Comparison of ENCODE assay signal across 11 cellular contexts in genomic region chr10:101120520-101120883, GRCh38. TPM values are rescaled to one million over a fixed set of nuclear protein-coding genes. Genes with fewer than 3 reads are reported as not detected.
A peak's percentile ranks its signal among the peaks of the same experiment; 100 is the strongest.
DNase-seq lines count a peak whose midpoint lies in the region; ATAC-seq, FAIRE-seq and TF ChIP-seq lines count a peak whose summit lies in the region.
"Had no signal": no experiment of that assay in that cellular context is flagged by ENCODE, and none has a peak within 500 bp of the region (broad histone marks: within the 10 kb centered on the region; RNA-seq: fewer than 3 reads in every experiment).

No MANE protein-coding gene starts in this region.

- H3K4me3 Mint-ChIP-seq in activated CD4-positive, alpha-beta T cell treated with anti-CD3 and anti-CD28 coated beads for 36 hours, result peak overlapping the region; percentile 79

- H3K9ac ChIP-seq in kidney (ENCODE audit: low read length in 2 of 2) (peak overlapping the region in 1 of 2 donors; percentile 12), stomach smooth muscle (ENCODE audit: low read length in 2 of 2) (no peak overlapping the region)

- CTCF ChIA-PET in activated CD4-positive, alpha-beta T cell treated with anti-CD3 and anti-CD28 coated beads for 36 hours (lab: Charles Lee), result interaction anchor here (0.6 to 0.7 kb wide), 2 partner anchors 69 to 104 kb away, joined by 3 read pairs; no protein-coding TSS in a partner anchor

- intact Hi-C loops in activated CD4-positive, alpha-beta T cell treated with anti-CD3 and anti-CD28 coated beads for 36 hours (cut with DNase I, micrococcal nuclease), result no loop called here
- intact Hi-C loops in kidney (cut with DNase I), result no loop called here

- no peak for FAIRE-seq in kidney (lab: Jason Lieb, UNC)
- FAIRE-seq: A204.1, TTC549 had no signal

- H3K4me1 ChIP-seq in kidney (ENCODE audit: control insufficient read depth in 1 of 2, insufficient read depth in 1 of 2, low read depth in 1 of 2, low read length in 2 of 2), result peaks cover 0 to 8% of the 10 kb centered on the region in 2 donors
- H3K4me1 ChIP-seq in stomach smooth muscle (ENCODE audit: control insufficient read depth, insufficient read depth, low read length), result peaks cover 24% of the 10 kb centered on the region

- no peak for ATAC-seq in activated CD4-positive, alpha-beta T cell treated with anti-CD3 and anti-CD28 coated beads for 36 hours
- ATAC-seq in activated naive CD4-positive, alpha-beta T cell treated with anti-CD3 and anti-CD28 coated beads, Interleukin-2, amount 50 U/mL, for 72 hours, result no peak
- no peak for ATAC-seq in GM21723 (IDR thresholded peaks at IDR 0.05; ENCODE audit: unreplicated experiment)

- H3K27ac ChIP-seq in kidney (ENCODE audit: low read depth in 2 of 2, low read length in 2 of 2), result no peak overlapping the region
- no peak overlapping the region for H3K27ac ChIP-seq in stomach smooth muscle (ENCODE audit: low read length)

- H3K36me3 ChIP-seq in kidney (ENCODE audit: control insufficient read depth in 1 of 2, insufficient read depth in 2 of 2, low read length in 2 of 2), result no peaks in the 10 kb centered on the region
- no peaks in the 10 kb centered on the region for H3K36me3 ChIP-seq in stomach smooth muscle (ENCODE audit: control insufficient read depth in 2 of 2, insufficient read depth in 2 of 2, low read length in 2 of 2)

- POLR2A ChIA-PET in activated CD4-positive, alpha-beta T cell treated with anti-CD3 and anti-CD28 coated beads for 36 hours (lab: Charles Lee), result no interaction called here

- TF ChIP-seq CTCF in kidney (IDR thresholded peaks at IDR 0.05; ENCODE audit: borderline replicate concordance, extremely low read depth, insufficient read depth), result no peak

- peaks cover 61 to 65% of the 10 kb centered on the region in 2 donors for H3K27me3 ChIP-seq in stomach smooth muscle (ENCODE audit: control insufficient read depth in 1 of 2, insufficient read depth in 2 of 2, low read length in 2 of 2)

- H3K9me3 ChIP-seq in kidney (ENCODE audit: control insufficient read depth in 1 of 2, low read length in 2 of 2) (no peaks in the 10 kb centered on the region), stomach smooth muscle (ENCODE audit: control insufficient read depth in 2 of 2, low read length in 2 of 2) (no peaks in the 10 kb centered on the region)

- H3K9me3 Mint-ChIP-seq in activated CD4-positive, alpha-beta T cell treated with anti-CD3 and anti-CD28 coated beads for 36 hours (ENCODE audit: low read depth), result no peaks in the 10 kb centered on the region
- H3K9me3 Mint-ChIP-seq in activated naive CD4-positive, alpha-beta T cell treated with anti-CD3 and anti-CD28 coated beads, Interleukin-2, amount 50 U/mL, for 72 hours, result no peaks in the 10 kb centered on the region

- peaks cover 43% of the 10 kb centered on the region for H3K27me3 Mint-ChIP-seq in activated CD4-positive, alpha-beta T cell treated with anti-CD3 and anti-CD28 coated beads for 36 hours

- peaks cover 26% of the 10 kb centered on the region for H3K4me1 Mint-ChIP-seq in activated CD4-positive, alpha-beta T cell treated with anti-CD3 and anti-CD28 coated beads for 36 hours

- H3K4me3 ChIP-seq in kidney (ENCODE audit: low read length in 2 of 2) (peak overlapping the region; percentile 74 to 84), stomach smooth muscle (ENCODE audit: low read length in 2 of 2) (peak overlapping the region; percentile 78 to 83)

- H3K36me3 Mint-ChIP-seq in activated CD4-positive, alpha-beta T cell treated with anti-CD3 and anti-CD28 coated beads for 36 hours (ENCODE audit: low read depth), result no peaks in the 10 kb centered on the region
- H3K36me3 Mint-ChIP-seq in activated naive CD4-positive, alpha-beta T cell treated with anti-CD3 and anti-CD28 coated beads, Interleukin-2, amount 50 U/mL, for 72 hours, result peaks cover 7 to 11% of the 10 kb centered on the region in 2 donors

- no peak overlapping the region for H3K27ac Mint-ChIP-seq in activated CD4-positive, alpha-beta T cell treated with anti-CD3 and anti-CD28 coated beads for 36 hours
- peak overlapping the region; percentile 41 to 89 for H3K27ac Mint-ChIP-seq in activated naive CD4-positive, alpha-beta T cell treated with anti-CD3 and anti-CD28 coated beads, Interleukin-2, amount 50 U/mL, for 72 hours

- no peak for DNase-seq in activated CD4-positive, alpha-beta T cell treated with anti-CD3 and anti-CD28 coated beads for 36 hours
- DNase-seq in activated CD4-positive, alpha-beta T cell treated with anti-CD3 and anti-CD28 coated beads for 1 hour, result no peak
- DNase-seq in activated naive CD4-positive, alpha-beta T cell treated with anti-CD3 and anti-CD28 coated beads, Interleukin-2, amount 50 U/mL, for 72 hours (ENCODE audit: low spot score in 2 of 2), result no peak
- DNase-seq in kidney, result no peak
- DNase-seq in NCI-H82 (lab: John Stamatoyannopoulos, UW), result no peak
- no peak for DNase-seq in NCI-H1048 (lab: John Stamatoyannopoulos, UW)
- DNase-seq: NCI-H446 had no signal

RNA-seq across cellular contexts. Expression of gene TLX1, which starts 10.6 kb away (rescaled TPM):
- not detected for total RNA-seq in activated CD4-positive, alpha-beta T cell treated with anti-CD3 and anti-CD28 coated beads for 36 hours
- not detected for total RNA-seq in activated naive CD4-positive, alpha-beta T cell treated with anti-CD3 and anti-CD28 coated beads, Interleukin-2, amount 50 U/mL, for 72 hours
- total RNA-seq in kidney, result not detected
- polyA plus RNA-seq in kidney (ENCODE audit: insufficient read depth, low read depth, low replicate concordance), result not detected

RNA-seq across cellular contexts. Expression of gene KAZALD1, which starts 58.7 kb away (rescaled TPM):
- total RNA-seq in activated CD4-positive, alpha-beta T cell treated with anti-CD3 and anti-CD28 coated beads for 36 hours, result under 1 TPM; 0.47 to 0.57 TPM
- total RNA-seq in activated naive CD4-positive, alpha-beta T cell treated with anti-CD3 and anti-CD28 coated beads, Interleukin-2, amount 50 U/mL, for 72 hours, result 1 to 10 TPM in 1 of 2 donors, under 1 TPM in 1; 0.60 to 1.3 TPM
- total RNA-seq in kidney, result 9.8 TPM
- polyA plus RNA-seq in kidney (ENCODE audit: insufficient read depth, low read depth, low replicate concordance), result 9.7 TPM
